Comparison of ENCODE assay signal across 23 cellular contexts in the genomic region with DNA sequence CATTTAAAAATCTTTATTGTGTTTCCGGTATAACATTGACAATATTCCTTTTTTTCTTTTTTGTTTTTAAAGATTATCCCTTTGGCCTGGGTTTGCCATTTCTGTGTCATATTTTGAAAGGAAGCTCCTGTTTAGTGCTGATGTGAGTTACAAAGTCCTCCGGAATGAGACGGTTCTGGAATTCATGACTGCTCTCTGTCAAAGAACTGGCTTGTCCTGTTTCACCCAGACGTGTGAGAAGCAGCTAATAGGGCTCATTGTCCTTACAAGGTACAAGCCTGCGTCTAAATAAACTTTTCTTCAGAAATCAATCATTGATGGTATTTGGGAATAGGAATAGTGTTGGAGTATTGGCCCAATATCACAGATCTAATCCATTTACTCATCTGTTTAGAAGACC.
"Had no signal": no experiment of that assay in that cellular context is flagged by ENCODE, and none has a peak within 500 bp of the region (broad histone marks: within the 10 kb centered on the region; RNA-seq: fewer than 3 reads in every experiment).

No MANE protein-coding gene starts in this region.

- FAIRE-seq: astrocyte, small intestine, TTC549 had no signal

- H3K9me3 Mint-ChIP-seq: activated naive CD8-positive, alpha-beta T cell treated with anti-CD3 and anti-CD28 coated beads for 36 hours; endodermal cell; immature natural killer cell; memory B cell; naive thymus-derived CD4-positive, alpha-beta T cell; neural crest cell; stimulated activated memory B cell treated with anti-CD40 and anti-IgM and Interleukin-4, amounts not matched to agents 10 μg/mL and 1 μg/mL and 100 μg/mL, for 72 hours; T-cell; T-helper 2 cell treated with Interferon-gamma antibody and Interleukin-4, amounts not matched to agents 5 μg/mL and 100 μg/mL, for 36 hours had no signal

- H3K36me3 ChIP-seq: colonic mucosa, vagina had no signal

- H3K4me3 Mint-ChIP-seq: activated naive CD8-positive, alpha-beta T cell treated with anti-CD3 and anti-CD28 coated beads for 36 hours; endodermal cell; immature natural killer cell; memory B cell; naive thymus-derived CD4-positive, alpha-beta T cell; neural crest cell; stimulated activated memory B cell treated with anti-CD40 and anti-IgM and Interleukin-4, amounts not matched to agents 10 μg/mL and 1 μg/mL and 100 μg/mL, for 72 hours; T-cell; T-helper 2 cell treated with Interferon-gamma antibody and Interleukin-4, amounts not matched to agents 5 μg/mL and 100 μg/mL, for 36 hours had no signal

- H3K27ac Mint-ChIP-seq: activated naive CD8-positive, alpha-beta T cell treated with anti-CD3 and anti-CD28 coated beads for 36 hours; endodermal cell; immature natural killer cell; memory B cell; stimulated activated memory B cell treated with anti-CD40 and anti-IgM and Interleukin-4, amounts not matched to agents 10 μg/mL and 1 μg/mL and 100 μg/mL, for 72 hours; T-cell; T-helper 2 cell treated with Interferon-gamma antibody and Interleukin-4, amounts not matched to agents 5 μg/mL and 100 μg/mL, for 36 hours had no signal

- H3K36me3 Mint-ChIP-seq: activated naive CD8-positive, alpha-beta T cell treated with anti-CD3 and anti-CD28 coated beads for 36 hours; memory B cell; stimulated activated memory B cell treated with anti-CD40 and anti-IgM and Interleukin-4, amounts not matched to agents 10 μg/mL and 1 μg/mL and 100 μg/mL, for 72 hours had no signal

- H3K27me3 ChIP-seq: colonic mucosa, transverse colon, vagina had no signal

- H3K4me1 Mint-ChIP-seq: immature natural killer cell; memory B cell; naive thymus-derived CD4-positive, alpha-beta T cell; T-cell had no signal

- ATAC-seq: left ventricle myocardium superior; naive thymus-derived CD4-positive, alpha-beta T cell; sciatic nerve; stimulated activated memory B cell treated with anti-CD40 and anti-IgM and Interleukin-4, amounts not matched to agents 10 μg/mL and 1 μg/mL and 100 μg/mL, for 72 hours; T-cell had no signal

- H3K4me1 ChIP-seq: colonic mucosa, transverse colon, vagina had no signal

- DNase-seq: activated CD4-positive, alpha-beta T cell treated with anti-CD3 and anti-CD28 coated beads for 1 hour; activated naive CD4-positive, alpha-beta T cell treated with Interleukin-2 at 50 U/mL for 16 hours; activated naive CD8-positive, alpha-beta T cell treated with anti-CD3 and anti-CD28 coated beads for 36 hours; activated T-cell treated with anti-CD3 and anti-CD28 coated beads, Interleukin-2, amount 50 U/mL, for 48 hours; colonic mucosa; endodermal cell; immature natural killer cell; left ventricle myocardium superior; naive thymus-derived CD4-positive, alpha-beta T cell; occipital lobe; small intestine; stimulated activated CD4-positive, alpha-beta T cell treated with anti-CD3 and anti-CD28 coated beads, Interleukin-15, amount 100 ng/mL, for 24 hours; T-cell; transverse colon had no signal

- H3K4me3 ChIP-seq: colonic mucosa, transverse colon, vagina had no signal

- H3K27ac ChIP-seq: colonic mucosa, epithelial cell of prostate, transverse colon, vagina had no signal

- H3K27me3 Mint-ChIP-seq: activated naive CD8-positive, alpha-beta T cell treated with anti-CD3 and anti-CD28 coated beads for 36 hours; stimulated activated memory B cell treated with anti-CD40 and anti-IgM and Interleukin-4, amounts not matched to agents 10 μg/mL and 1 μg/mL and 100 μg/mL, for 72 hours; T-cell had no signal
